In genomic region chr7:106813705-106814305, GRCh38 we compare ENCODE assay signal across 1 cellular context.
TF ChIP-seq lines count a peak whose summit lies in the region.

No MANE protein-coding gene starts in this region.

TF ChIP-seq in HepG2, 621 proteins besides CTCF, POLR2A, EP300 and RAD21:
- TF ChIP-seq ZFP91 (CRISPR knock-in tag; IDR thresholded peaks at IDR 0.05; ENCODE audit: borderline replicate concordance) = no peak
- peak; percentile 53 for TF ChIP-seq ATF7 (IDR thresholded peaks at IDR 0.05)
- TF ChIP-seq ATF7 (CRISPR knock-in tag; IDR thresholded peaks at IDR 0.05) = no peak
